Comparison of ENCODE assay signal across 8 cellular contexts in the genomic region with DNA sequence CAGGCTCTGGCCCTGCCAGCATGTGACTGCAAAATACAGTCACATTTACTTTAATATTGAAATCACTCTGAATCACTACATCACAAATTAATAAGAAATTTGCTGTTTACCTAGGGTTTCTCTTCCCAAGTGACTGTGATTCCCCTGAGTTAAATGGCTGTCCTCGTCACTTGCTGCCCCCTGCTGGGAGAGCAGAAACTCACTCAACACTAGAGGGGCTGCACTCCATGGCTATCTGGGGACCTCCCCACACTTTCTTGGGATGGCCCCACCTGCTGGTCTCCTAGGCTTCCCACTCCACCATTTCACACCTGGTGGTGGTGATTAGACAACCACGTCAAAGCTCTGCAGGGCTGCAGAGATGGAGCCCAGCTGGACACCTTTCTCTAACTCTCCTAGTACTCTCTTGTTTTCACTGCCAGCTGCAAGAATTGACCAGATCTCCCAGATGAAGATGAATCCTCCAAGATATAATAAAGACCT.
DNase-seq lines count a peak whose midpoint lies in the region; ATAC-seq, FAIRE-seq and TF ChIP-seq lines count a peak whose summit lies in the region.

No MANE protein-coding gene starts in this region.

- no peak for FAIRE-seq in H54 (lab: Jason Lieb, UNC)

- H3K4me3 Mint-ChIP-seq in activated T-helper 1 cell treated with anti-CD3 and anti-CD28 coated beads, Interleukin-12 subunit alpha, Interleukin-12 subunit beta, Interleukin-2, Interleukin-4 antibody, amounts not matched to agents 30 ng/mL and 10 ng/mL and 1 ng/mL, durations not matched to agents 14 hours and 24 hours and 36 hours = peak overlapping the region; percentile 56

- peaks cover 59% of the 10 kb centered on the region for H3K4me1 Mint-ChIP-seq in activated T-helper 1 cell treated with anti-CD3 and anti-CD28 coated beads, Interleukin-12 subunit alpha, Interleukin-12 subunit beta, Interleukin-2, Interleukin-4 antibody, amounts not matched to agents 30 ng/mL and 10 ng/mL and 1 ng/mL, durations not matched to agents 14 hours and 24 hours and 36 hours (ENCODE audit: low read depth)

- no peaks in the 10 kb centered on the region for H3K4me1 ChIP-seq in HEK293 (ENCODE audit: control insufficient read depth, insufficient read depth, low read length)

- H3K9me3 Mint-ChIP-seq in activated T-helper 1 cell treated with anti-CD3 and anti-CD28 coated beads, Interleukin-12 subunit alpha, Interleukin-12 subunit beta, Interleukin-2, Interleukin-4 antibody, amounts not matched to agents 30 ng/mL and 10 ng/mL and 1 ng/mL, durations not matched to agents 14 hours and 24 hours and 36 hours = peaks cover 20% of the 10 kb centered on the region

- POLR2A ChIA-PET in HEK293 (lab: Yijun Ruan, JAX) = no interaction called here

- peaks cover 20% of the 10 kb centered on the region for H3K36me3 Mint-ChIP-seq in activated T-helper 1 cell treated with anti-CD3 and anti-CD28 coated beads, Interleukin-12 subunit alpha, Interleukin-12 subunit beta, Interleukin-2, Interleukin-4 antibody, amounts not matched to agents 30 ng/mL and 10 ng/mL and 1 ng/mL, durations not matched to agents 14 hours and 24 hours and 36 hours (ENCODE audit: low read depth)

- DNase-seq in COLO829 (ENCODE audit: low spot score) (peak; percentile 29), RKO (ENCODE audit: low spot score) (peak; percentile 55), glomerular visceral epithelial cell (ENCODE audit: extremely low spot score) (peak; percentile 47), H54 (ENCODE audit: insufficient read length, low spot score) (no peak)
- peak; percentile 55 for DNase-seq in activated T-helper 1 cell treated with anti-CD3 and anti-CD28 coated beads, Interleukin-12 subunit alpha, Interleukin-12 subunit beta, Interleukin-2, Interleukin-4 antibody, amounts not matched to agents 30 ng/mL and 10 ng/mL and 1 ng/mL, durations not matched to agents 14 hours and 24 hours and 36 hours (ENCODE audit: low spot score)
- DNase-seq in stimulated activated CD4-positive, alpha-beta T cell treated with anti-CD3 and anti-CD28 coated beads, Interleukin-4, amount 100 ng/mL, for 48 hours (ENCODE audit: low read depth in 2 of 2) = peak; percentile 52 to 77

- H3K27ac ChIP-seq in HEK293 (ENCODE audit: extremely low read depth, low read depth, low read length) = no peak overlapping the region

- H3K9me3 ChIP-seq in HEK293 (ENCODE audit: control insufficient read depth, insufficient read depth, low read depth, low read length) = no peaks in the 10 kb centered on the region

- intact Hi-C loops in activated T-helper 1 cell treated with anti-CD3 and anti-CD28 coated beads, Interleukin-12 subunit alpha, Interleukin-12 subunit beta, Interleukin-2, Interleukin-4 antibody, amounts not matched to agents 30 ng/mL and 10 ng/mL and 1 ng/mL, durations not matched to agents 14 hours and 24 hours and 36 hours (cut with micrococcal nuclease) = loop anchor here (1.0 to 5.0 kb wide), 6 partner anchors 10 to 245 kb away; a partner anchor contains a TSS

- H3K4me3 ChIP-seq in HEK293 (ENCODE audit: low read depth, low read length) = no peak overlapping the region

- no peak for ATAC-seq in GM21737 (IDR thresholded peaks at IDR 0.05; ENCODE audit: unreplicated experiment)

- H3K27me3 Mint-ChIP-seq in activated T-helper 1 cell treated with anti-CD3 and anti-CD28 coated beads, Interleukin-12 subunit alpha, Interleukin-12 subunit beta, Interleukin-2, Interleukin-4 antibody, amounts not matched to agents 30 ng/mL and 10 ng/mL and 1 ng/mL, durations not matched to agents 14 hours and 24 hours and 36 hours (ENCODE audit: insufficient read depth) = no peaks in the 10 kb centered on the region

- TF ChIP-seq CTCF in HEK293 (tag by site-specific recombination; IDR thresholded peaks at IDR 0.05) = peak; percentile 71

- no peaks in the 10 kb centered on the region for H3K36me3 ChIP-seq in HEK293 (ENCODE audit: control insufficient read depth in 2 of 2, insufficient read depth in 1 of 2, low read length in 2 of 2)

- CTCF ChIA-PET in HEK293 (lab: Yijun Ruan, JAX) = interaction anchor here (0.5 to 1.4 kb wide), 12 partner anchors 8 to 208 kb away, joined by 3 to 5 read pairs (median 4); no protein-coding TSS in a partner anchor

- peak overlapping the region; percentile 56 for H3K27ac Mint-ChIP-seq in activated T-helper 1 cell treated with anti-CD3 and anti-CD28 coated beads, Interleukin-12 subunit alpha, Interleukin-12 subunit beta, Interleukin-2, Interleukin-4 antibody, amounts not matched to agents 30 ng/mL and 10 ng/mL and 1 ng/mL, durations not matched to agents 14 hours and 24 hours and 36 hours

- TF ChIP-seq POLR2A in H54 (IDR thresholded peaks at IDR 0.05; ENCODE audit: low read depth, low read length) = no peak

TF ChIP-seq in HEK293, 187 proteins besides CTCF, POLR2A, EP300 and RAD21:
- TF ChIP-seq ZNF654 (tag by site-specific recombination; IDR thresholded peaks at IDR 0.05; ENCODE audit: low read depth) (peak; percentile 24; the same call in 1 of the 2 replicates), ZNF544 (tag by site-specific recombination; IDR thresholded peaks at IDR 0.05) (no peak), PRDM1 (tag by site-specific recombination; IDR thresholded peaks at IDR 0.05) (peak; percentile 44; the same call in 1 of the 2 replicates), GLIS1 (tag by site-specific recombination; IDR thresholded peaks at IDR 0.05) (0 out of 2 replicates have a peak, but pooled peaks have one; percentile 24), ZIC2 (tag by site-specific recombination; IDR thresholded peaks at IDR 0.05) (peak; percentile 77), YY2 (tag by site-specific recombination; IDR thresholded peaks at IDR 0.05) (0 out of 2 replicates have a peak, but pooled peaks have one; percentile 22)
- TF ChIP-seq, protein P1, sequence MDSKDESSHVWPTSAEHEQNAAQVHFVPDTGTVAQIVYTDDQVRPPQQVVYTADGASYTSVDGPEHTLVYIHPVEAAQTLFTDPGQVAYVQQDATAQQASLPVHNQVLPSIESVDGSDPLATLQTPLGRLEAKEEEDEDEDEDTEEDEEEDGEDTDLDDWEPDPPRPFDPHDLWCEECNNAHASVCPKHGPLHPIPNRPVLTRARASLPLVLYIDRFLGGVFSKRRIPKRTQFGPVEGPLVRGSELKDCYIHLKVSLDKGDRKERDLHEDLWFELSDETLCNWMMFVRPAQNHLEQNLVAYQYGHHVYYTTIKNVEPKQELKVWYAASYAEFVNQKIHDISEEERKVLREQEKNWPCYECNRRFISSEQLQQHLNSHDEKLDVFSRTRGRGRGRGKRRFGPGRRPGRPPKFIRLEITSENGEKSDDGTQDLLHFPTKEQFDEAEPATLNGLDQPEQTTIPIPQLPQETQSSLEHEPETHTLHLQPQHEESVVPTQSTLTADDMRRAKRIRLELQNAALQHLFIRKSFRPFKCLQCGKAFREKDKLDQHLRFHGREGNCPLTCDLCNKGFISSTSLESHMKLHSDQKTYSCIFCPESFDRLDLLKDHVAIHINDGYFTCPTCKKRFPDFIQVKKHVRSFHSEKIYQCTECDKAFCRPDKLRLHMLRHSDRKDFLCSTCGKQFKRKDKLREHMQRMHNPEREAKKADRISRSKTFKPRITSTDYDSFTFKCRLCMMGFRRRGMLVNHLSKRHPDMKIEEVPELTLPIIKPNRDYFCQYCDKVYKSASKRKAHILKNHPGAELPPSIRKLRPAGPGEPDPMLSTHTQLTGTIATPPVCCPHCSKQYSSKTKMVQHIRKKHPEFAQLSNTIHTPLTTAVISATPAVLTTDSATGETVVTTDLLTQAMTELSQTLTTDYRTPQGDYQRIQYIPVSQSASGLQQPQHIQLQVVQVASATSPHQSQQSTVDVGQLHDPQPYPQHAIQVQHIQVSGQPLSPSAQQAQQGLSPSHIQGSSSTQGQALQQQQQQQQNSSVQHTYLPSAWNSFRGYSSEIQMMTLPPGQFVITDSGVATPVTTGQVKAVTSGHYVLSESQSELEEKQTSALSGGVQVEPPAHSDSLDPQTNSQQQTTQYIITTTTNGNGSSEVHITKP (tag by site-specific recombination; IDR thresholded peaks at IDR 0.05) = no peak
